22 cellular contexts compared by ENCODE assay signal in genomic region chr3:122985539-122985938, GRCh38. TPM values are rescaled to one million over a fixed set of nuclear protein-coding genes. Genes with fewer than 3 reads are reported as not detected.
DNase-seq lines count a peak whose midpoint lies in the region; ATAC-seq, FAIRE-seq and TF ChIP-seq lines count a peak whose summit lies in the region.
"Had no signal": no experiment of that assay in that cellular context is flagged by ENCODE, and none has a peak within 500 bp of the region (broad histone marks: within the 10 kb centered on the region; RNA-seq: fewer than 3 reads in every experiment).

No MANE protein-coding gene starts in this region.

- H2AK5ac ChIP-seq in H9 (ENCODE audit: insufficient read length, low read length) (no peak overlapping the region), H1 (ENCODE audit: low read depth, low read length) (no peak overlapping the region), mesendoderm (ENCODE audit: low read length) (no peak overlapping the region)

- H3K18ac ChIP-seq in H9 (ENCODE audit: insufficient read length, low read depth, low read length) (no peak overlapping the region), H1 (ENCODE audit: extremely low read depth, low read length) (peak overlapping the region; percentile 65), mesendoderm (ENCODE audit: low read length) (no peak overlapping the region)

- no peak overlapping the region for H2BK120ac ChIP-seq in H9 (ENCODE audit: low read depth, low read length, poor library complexity, severe bottlenecking)
- H2BK120ac ChIP-seq in H1 (replicated peaks; ENCODE audit: low read depth, low read length) = no peak overlapping the region
- no peak overlapping the region for H2BK120ac ChIP-seq in mesendoderm (ENCODE audit: low read depth, low read length)

- no peak overlapping the region for H4K8ac ChIP-seq in H9 (replicated peaks; ENCODE audit: insufficient read length, low read depth, low read length)
- no peak overlapping the region for H4K8ac ChIP-seq in H1 (ENCODE audit: extremely low read depth, insufficient read depth, low read length)
- H4K8ac ChIP-seq in mesendoderm (ENCODE audit: low read depth, low read length) = no peak overlapping the region

- no peaks in the 10 kb centered on the region for H3K36me3 Mint-ChIP-seq in H9 (ENCODE audit: insufficient read depth in 1 of 3, low read depth in 3 of 3)
- H3K36me3 Mint-ChIP-seq: CD8-positive, alpha-beta T cell had no signal

- WGBS in H9 (ENCODE audit: extremely low coverage, insufficient read length, low lambda C conversion rate) = no CpG with 5 or more reads among the region's 4 CpGs
- WGBS in H1 (ENCODE audit: extremely low coverage in 1 of 2, insufficient coverage in 1 of 2, insufficient read length in 1 of 2, insufficient replicate concordance in 2 of 2, low coverage in 1 of 2, low lambda C conversion rate in 2 of 2, missing lambda C conversion rate in 1 of 2), 2 experiments = 26% methylated on average over 4 of the region's 4 CpGs; no CpG with 5 or more reads in 1 of the 2 experiments
- no CpG with 5 or more reads among the region's 4 CpGs for WGBS in mesendoderm (ENCODE audit: extremely low coverage, insufficient coverage, low lambda C conversion rate)

- H4K91ac ChIP-seq in H9 (ENCODE audit: insufficient read length, low read depth, low read length) (no peak overlapping the region), H1 (replicated peaks; ENCODE audit: insufficient read length, low read length) (no peak overlapping the region)

- H2BK20ac ChIP-seq in H9 (ENCODE audit: low read depth, low read length, poor library complexity, severe bottlenecking) (no peak overlapping the region), H1 (ENCODE audit: low read length) (no peak overlapping the region)

- H3T11ph ChIP-seq in H9 (ENCODE audit: low read length) = no peak overlapping the region

- DNase-seq in H9 = peak; percentile 56
- DNase-seq in H1 (ENCODE audit: low read depth in 1 of 2, low spot score in 2 of 2) = no peak
- DNase-seq in mesendoderm = peak; percentile 63
- no peak for DNase-seq in CD1c-positive myeloid dendritic cell (ENCODE audit: extremely low spot score)
- DNase-seq in NOMO-1 treated with DMSO at 0.1 percent for 48 hours (lab: John Stamatoyannopoulos, UW; ENCODE audit: unreplicated experiment) = no peak
- no peak for DNase-seq in DMS53 treated with DMSO at 0.1 percent for 48 hours (lab: John Stamatoyannopoulos, UW; ENCODE audit: unreplicated experiment)
- DNase-seq: 8988T; AML-193; CD8-positive, alpha-beta T cell; COR-L47; DMS153; DND-41; GDM1; GM23248 had no signal

- CTCF ChIA-PET in H1 (lab: Charles Lee; ENCODE audit: partially characterized antibody) = interaction anchor here (0.6 to 4.6 kb wide), 7 partner anchors 9 to 44 kb away, joined by 4 to 20 read pairs (median 6); partner anchors contain the start of gene SEMA5B

- peaks cover 28% of the 10 kb centered on the region for H3K27me3 Mint-ChIP-seq in H9 (ENCODE audit: low read depth)

- POLR2A ChIA-PET in H1 (lab: Charles Lee; ENCODE audit: partially characterized antibody) = interaction anchor here (0.6 to 2.0 kb wide), 3 partner anchors 10 to 759 kb away, joined by 3 to 5 read pairs (median 3); no protein-coding TSS in a partner anchor

- H3K9ac ChIP-seq in BLaER1 (no peak overlapping the region), H9 (ENCODE audit: extremely low read depth, insufficient read length, low read length) (no peak overlapping the region), H1 (replicated peaks in 1 of 4; ENCODE audit: extremely low read depth in 1 of 4, low read depth in 3 of 4, low read length in 3 of 4) (no peak overlapping the region), mesendoderm (ENCODE audit: low read length) (no peak overlapping the region)
- H3K9ac ChIP-seq: GM23248 had no signal

- H3K9me3 ChIP-seq in BLaER1 (no peaks in the 10 kb centered on the region), H9 (ENCODE audit: control insufficient read depth, low read depth, low read length) (no peaks in the 10 kb centered on the region), H1 (ENCODE audit: insufficient read depth in 2 of 2, low read depth in 1 of 2, low read length in 1 of 2) (no peaks in the 10 kb centered on the region)

- no peak for ATAC-seq in HG03342 (IDR thresholded peaks at IDR 0.05; ENCODE audit: unreplicated experiment)
- ATAC-seq: CD8-positive, alpha-beta T cell; HCT116; K562 had no signal

- no peak overlapping the region for H3K27ac ChIP-seq in BLaER1
- no peak overlapping the region for H3K27ac ChIP-seq in H9 (ENCODE audit: insufficient read length, low read depth, low read length)
- no peak overlapping the region for H3K27ac ChIP-seq in H1 (ENCODE audit: low read depth, low read length)
- no peak overlapping the region for H3K27ac ChIP-seq in mesendoderm (ENCODE audit: low read depth, low read length)
- H3K27ac ChIP-seq: C4-2B, GM23248, HL-60 had no signal

- peak overlapping the region in 1 of 2 experiments; percentile 50; a peak in 3 of 5 replicates for H3K4me3 Mint-ChIP-seq in H9
- H3K4me3 Mint-ChIP-seq: CD8-positive, alpha-beta T cell had no signal

- H3K4me1 Mint-ChIP-seq in H9 = peaks cover 65 to 78% of the 10 kb centered on the region in 2 experiments

- no peak overlapping the region for H3K14ac ChIP-seq in H9 (ENCODE audit: insufficient read depth, low read length)
- no peak overlapping the region for H3K14ac ChIP-seq in H1 (ENCODE audit: insufficient read length)

- H4K20me1 ChIP-seq in BLaER1 (no peaks in the 10 kb centered on the region), H9 (ENCODE audit: control insufficient read depth, insufficient read depth, insufficient read length) (no peaks in the 10 kb centered on the region), H1 (replicated peaks in 1 of 2; ENCODE audit: control insufficient read depth in 1 of 2, insufficient read depth in 2 of 2, low read length in 2 of 2) (no peaks in the 10 kb centered on the region)

- no peak for TF ChIP-seq POLR2A in H1 (IDR thresholded peaks at IDR 0.05; ENCODE audit: control extremely low read depth in 1 of 2, low read depth in 2 of 2, low read length in 2 of 2)

- H3K4ac ChIP-seq in H9 (ENCODE audit: low read depth, low read length) (no peak overlapping the region), H1 (replicated peaks; ENCODE audit: insufficient read length, low read depth, low read length) (no peak overlapping the region), mesendoderm (ENCODE audit: low read depth, low read length) (no peak overlapping the region)

- FAIRE-seq in H1 (lab: Jason Lieb, UNC) = peak; percentile 81
- FAIRE-seq: D721Med, GM19239, K562 had no signal

- H3K23me2 ChIP-seq in H9 (ENCODE audit: insufficient read length, low read depth, low read length, poor library complexity, severe bottlenecking) (no peaks in the 10 kb centered on the region), H1 (ENCODE audit: low read depth, low read length) (peaks cover 2% of the 10 kb centered on the region; the same call in 1 of the 2 replicates)

- H2BK5ac ChIP-seq in H9 (ENCODE audit: insufficient read length, low read length) = no peak overlapping the region
- no peak overlapping the region for H2BK5ac ChIP-seq in H1 (ENCODE audit: low read depth, low read length)
- no peak overlapping the region for H2BK5ac ChIP-seq in mesendoderm (ENCODE audit: low read length)

- TF ChIP-seq EP300 in H1 (IDR thresholded peaks at IDR 0.05; ENCODE audit: borderline replicate concordance in 1 of 2, low read depth in 2 of 2, low read length in 2 of 2) = no peak

- no peaks in the 10 kb centered on the region for H3K27me3 ChIP-seq in BLaER1
- H3K27me3 ChIP-seq in H9 (ENCODE audit: insufficient read depth, low read length) = no peaks in the 10 kb centered on the region; the same call in 1 of the 2 replicates
- no peaks in the 10 kb centered on the region; a peak in 1 of 7 replicates for H3K27me3 ChIP-seq in H1 (replicated peaks in 1 of 4; ENCODE audit: control insufficient read depth in 3 of 4, extremely low read depth in 1 of 4, insufficient read depth in 3 of 4, low read length in 3 of 4)
- no peaks in the 10 kb centered on the region for H3K27me3 ChIP-seq in mesendoderm (ENCODE audit: insufficient read depth, low read length, poor library complexity)

- H3K79me2 ChIP-seq in H9 (ENCODE audit: insufficient read depth, low read length) (no peaks in the 10 kb centered on the region), H1 (ENCODE audit: control insufficient read depth in 1 of 2, insufficient read depth in 2 of 2, low read length in 2 of 2) (no peaks in the 10 kb centered on the region), mesendoderm (ENCODE audit: control insufficient read depth, insufficient read depth, low read length) (no peaks in the 10 kb centered on the region)

- H2BK12ac ChIP-seq in H9 (ENCODE audit: insufficient read length, low read depth, low read length) (no peak overlapping the region), H1 (ENCODE audit: low read depth, low read length) (no peak overlapping the region)

- H2AFZ ChIP-seq in H9 (ENCODE audit: low read length) (no peak overlapping the region), H1 (ENCODE audit: low read length) (no peak overlapping the region)
- H2AFZ ChIP-seq: GM23248 had no signal

- H3K23ac ChIP-seq in H9 (ENCODE audit: insufficient read length, low read depth, low read length) (no peak overlapping the region), H1 (ENCODE audit: insufficient read length) (no peak overlapping the region), mesendoderm (ENCODE audit: low read length) (no peak overlapping the region)

- H2BK15ac ChIP-seq in H9 (ENCODE audit: low read depth, low read length) = no peak overlapping the region
- no peak overlapping the region for H2BK15ac ChIP-seq in H1 (ENCODE audit: low read length)
- H2BK15ac ChIP-seq in mesendoderm (replicated peaks; ENCODE audit: low read depth) = no peak overlapping the region

- H3K27ac Mint-ChIP-seq in H9 = peak overlapping the region in 2 of 3 experiments; percentile 15 to 32; a peak in 2 of 7 replicates
- H3K27ac Mint-ChIP-seq: CD8-positive, alpha-beta T cell had no signal

- H3K4me1 ChIP-seq in BLaER1 = peaks cover 92% of the 10 kb centered on the region
- H3K4me1 ChIP-seq in H9 (ENCODE audit: insufficient read depth, low read length) = peaks cover 25% of the 10 kb centered on the region
- peaks cover 23 to 56% (median 36%) of the 10 kb centered on the region in 4 experiments for H3K4me1 ChIP-seq in H1 (replicated peaks in 1 of 4; ENCODE audit: control insufficient read depth in 3 of 4, insufficient read depth in 4 of 4, low read length in 3 of 4)
- peaks cover 25% of the 10 kb centered on the region for H3K4me1 ChIP-seq in mesendoderm (ENCODE audit: control insufficient read depth, low read depth, low read length)

- TF ChIP-seq CTCF in H9 (conservative IDR thresholded peaks at IDR 0.05) (no peak), H1 (IDR thresholded peaks at IDR 0.05; ENCODE audit: control extremely low read depth in 1 of 3, insufficient read depth in 1 of 3, low read depth in 1 of 3, low read length in 3 of 3) (no peak)

- H4K5ac ChIP-seq in H9 (ENCODE audit: insufficient read length, low read depth, low read length) = no peak overlapping the region
- H4K5ac ChIP-seq in H1 (ENCODE audit: insufficient read length, low read depth, low read length) = peak overlapping the region; percentile 53
- H4K5ac ChIP-seq in mesendoderm (ENCODE audit: low read length) = no peak overlapping the region

- H3K4me3 ChIP-seq in BLaER1 (no peak overlapping the region), H1 (ENCODE audit: extremely low read depth in 1 of 4, insufficient read depth in 2 of 4, low read depth in 3 of 4, low read length in 4 of 4) (peak overlapping the region in 1 of 4 experiments; percentile 34; a peak in 1 of 8 replicates), mesendoderm (ENCODE audit: low read length) (no peak overlapping the region)
- H3K4me3 ChIP-seq: GM23248, K562 had no signal

- H3K56ac ChIP-seq in H9 (ENCODE audit: insufficient read length, low read depth, low read length) (no peak overlapping the region), H1 (replicated peaks; ENCODE audit: insufficient read length, low read depth, low read length) (no peak overlapping the region), mesendoderm (ENCODE audit: low read length) (no peak overlapping the region)

- H3K4me2 ChIP-seq in BLaER1 (peak overlapping the region; percentile 66), H9 (ENCODE audit: insufficient read depth, insufficient read length, low read length) (no peak overlapping the region), H1 (ENCODE audit: insufficient read depth in 1 of 2, low read depth in 2 of 2, low read length in 2 of 2) (peak overlapping the region; percentile 29 to 54; a peak in 3 of 4 replicates), mesendoderm (ENCODE audit: low read length) (no peak overlapping the region)

- no peaks in the 10 kb centered on the region for H3K36me3 ChIP-seq in BLaER1
- H3K36me3 ChIP-seq in H1 (ENCODE audit: control insufficient read depth in 2 of 4, insufficient read depth in 4 of 4, low read length in 3 of 4) = no peaks in the 10 kb centered on the region
- no peaks in the 10 kb centered on the region for H3K36me3 ChIP-seq in mesendoderm (ENCODE audit: control insufficient read depth, insufficient read depth, low read length)

- TF ChIP-seq RAD21 in H1 (IDR thresholded peaks at IDR 0.05 in 1 of 2, conservative IDR thresholded peaks at IDR 0.05 in 1 of 2; ENCODE audit: low read depth in 2 of 2, low read length in 2 of 2) = no peak

- H3K79me1 ChIP-seq in H9 (ENCODE audit: insufficient read depth, low read depth, low read length, poor library complexity, severe bottlenecking) (no peaks in the 10 kb centered on the region), H1 (ENCODE audit: low read depth, low read length) (no peaks in the 10 kb centered on the region), mesendoderm (ENCODE audit: low read length) (no peaks in the 10 kb centered on the region)

- no peaks in the 10 kb centered on the region; a peak in 2 of 5 replicates for H3K9me3 Mint-ChIP-seq in H9
- H3K9me3 Mint-ChIP-seq: CD8-positive, alpha-beta T cell had no signal

RNA-seq across cellular contexts. Expression of gene SEMA5B, which starts 42.0 kb away (rescaled TPM):
- 8.3 and 9.4 TPM in 2 replicates for total RNA-seq in H9 (2021)
- total RNA-seq in H1 (2021; fragmentation: NEBNext Ultra II Directional; extraction: Animal tissue kit (Norgen Biotek cat#: 25700)) = 19.9 and 22.4 TPM in 2 replicates
- polyA plus RNA-seq in H1 (2011; rRNA removed) = 13.1 and 18.8 TPM in 2 replicates
- polyA plus RNA-seq in H1 (2011; cell fraction: cytosol; rRNA removed) = 14.6 TPM
- 46.9 TPM for polyA plus RNA-seq in H1 (2011; cell fraction: nucleus; rRNA removed)
- polyA plus RNA-seq in H1 (2012, experiment 1 of 2) = 35.4 to 44.8 TPM (median 39.3 TPM) in 4 replicates
- polyA plus RNA-seq in H1 (2012, experiment 2 of 2) = 34.1 TPM
- polyA plus RNA-seq in H1 (2013, experiment 1 of 2) = 21.6 TPM
- 18.3 TPM for polyA plus RNA-seq in H1 (2013, experiment 2 of 2)
- 19.3 and 20.2 TPM in 2 replicates for polyA minus RNA-seq in H1 (2011; rRNA and poly(A)+ RNA removed)
- polyA minus RNA-seq in H1 (2011; cell fraction: cytosol; rRNA and poly(A)+ RNA removed) = 13.8 TPM
- 24.5 TPM for polyA minus RNA-seq in H1 (2011; cell fraction: nucleus; rRNA and poly(A)+ RNA removed)
- polyA plus RNA-seq in mesendoderm (2013, experiment 1 of 2) = 2.2 TPM
- 1.9 TPM for polyA plus RNA-seq in mesendoderm (2013, experiment 2 of 2)
- total RNA-seq: CD8-positive, alpha-beta T cell; GM23248; K562 had no signal
- polyA plus RNA-seq: GM23248, K562 had no signal

Comparison
In these comparisons a context has a peak if more than half of its experiments do, and no peak if none do; other contexts are left out.
1. H3K4me2 ChIP-seq: peak in BLaER1 (single experiment) and H1 (2 of 2); none in H9 (single experiment) and mesendoderm (single experiment).
2. DNase-seq: peak in H9 (single experiment) and mesendoderm (single experiment); none in H1 (0 of 2), CD1c-positive myeloid dendritic cell (single experiment), NOMO-1 treated with DMSO at 0.1 percent for 48 hours (single experiment) and DMS53 treated with DMSO at 0.1 percent for 48 hours (single experiment).